6 cellular contexts compared by ENCODE assay signal in the genomic region with DNA sequence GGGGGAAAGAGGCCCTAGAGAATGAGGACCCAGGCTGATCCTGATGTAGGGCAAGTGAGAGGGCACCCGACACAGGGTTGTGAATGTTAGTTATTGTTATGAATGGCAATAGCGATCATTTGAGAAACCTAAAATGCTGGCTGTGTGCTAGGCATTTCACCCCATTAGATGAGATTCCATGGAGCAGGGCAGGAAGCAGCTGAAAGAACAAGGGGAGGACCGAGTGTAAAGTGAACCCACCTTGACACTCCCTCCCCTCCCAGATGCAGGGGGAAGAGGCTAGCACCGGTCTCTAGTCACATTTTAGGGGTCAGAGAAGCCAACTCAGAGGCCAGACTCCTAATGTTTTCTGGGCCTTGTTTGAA. TPM values are rescaled to one million over a fixed set of nuclear protein-coding genes. Genes with fewer than 3 reads are reported as not detected.
DNase-seq lines count a peak whose midpoint lies in the region; ATAC-seq and TF ChIP-seq lines count a peak whose summit lies in the region.

No MANE protein-coding gene starts in this region.

- H3K9me2 ChIP-seq in hepatocyte (replicated peaks; ENCODE audit: insufficient read depth), result no peaks in the 10 kb centered on the region

- ATAC-seq in stimulated activated naive CD8-positive, alpha-beta T cell treated with anti-CD3 and anti-CD28 coated beads, Interleukin-15, Interleukin-2, amounts not matched to agents 100 U/mL and 50 U/mL, for 24 hours, result no peak

- H3K27ac Mint-ChIP-seq in stimulated activated naive CD8-positive, alpha-beta T cell treated with anti-CD3 and anti-CD28 coated beads, Interleukin-15, Interleukin-2, amounts not matched to agents 100 ng/mL and 50 ng/mL, for 24 hours, result peak overlapping the region; percentile 97

- peak overlapping the region; percentile 68 for H2AFZ ChIP-seq in hepatocyte

- H3K4me3 ChIP-seq in hepatocyte, result no peak overlapping the region
- peak overlapping the region; percentile 65 to 71 for H3K4me3 ChIP-seq in vagina

- H3K27ac ChIP-seq in hepatocyte (no peak overlapping the region), vagina (no peak overlapping the region)

- H3K4me1 ChIP-seq in hepatocyte (ENCODE audit: insufficient read depth), result peaks cover 8% of the 10 kb centered on the region
- peaks cover 35% of the 10 kb centered on the region for H3K4me1 ChIP-seq in vagina

- H3K9me3 Mint-ChIP-seq in stimulated activated naive CD8-positive, alpha-beta T cell treated with anti-CD3 and anti-CD28 coated beads, Interleukin-15, Interleukin-2, amounts not matched to agents 100 ng/mL and 50 ng/mL, for 24 hours, result no peaks in the 10 kb centered on the region

- peak overlapping the region; percentile 81 for H3K4me3 Mint-ChIP-seq in stimulated activated naive CD8-positive, alpha-beta T cell treated with anti-CD3 and anti-CD28 coated beads, Interleukin-15, Interleukin-2, amounts not matched to agents 100 ng/mL and 50 ng/mL, for 24 hours

- H3K79me2 ChIP-seq in hepatocyte, result no peaks in the 10 kb centered on the region

- intact Hi-C loops in vagina (cut with DNase I), result no loop called here

- TF ChIP-seq POLR2A in vagina (IDR thresholded peaks at IDR 0.05), result no peak

- DNase-seq in stimulated activated naive CD8-positive, alpha-beta T cell treated with anti-CD3 and anti-CD28 coated beads, Interleukin-15, Interleukin-2, amounts not matched to agents 100 U/mL and 50 U/mL, for 24 hours, result no peak
- no peak for DNase-seq in hepatocyte (ENCODE audit: low spot score)
- DNase-seq in vagina (ENCODE audit: extremely low spot score in 2 of 2), result no peak
- DNase-seq in NCI-H1417 treated with DMSO at 0.1 percent for 48 hours (lab: John Stamatoyannopoulos, UW), result no peak
- DNase-seq in middle frontal gyrus (ENCODE audit: extremely low spot score, low spot score), result no peak

- H3K27me3 Mint-ChIP-seq in stimulated activated naive CD8-positive, alpha-beta T cell treated with anti-CD3 and anti-CD28 coated beads, Interleukin-15, Interleukin-2, amounts not matched to agents 100 ng/mL and 50 ng/mL, for 24 hours, result no peaks in the 10 kb centered on the region

- peaks cover 47% of the 10 kb centered on the region for H3K27me3 ChIP-seq in hepatocyte
- no peaks in the 10 kb centered on the region for H3K27me3 ChIP-seq in vagina

- H3K9me3 ChIP-seq in hepatocyte (ENCODE audit: low read depth) (no peaks in the 10 kb centered on the region), vagina (no peaks in the 10 kb centered on the region)

- no peaks in the 10 kb centered on the region for H3K36me3 ChIP-seq in hepatocyte (replicated peaks; ENCODE audit: insufficient read depth, low read depth)
- no peaks in the 10 kb centered on the region for H3K36me3 ChIP-seq in vagina

- peak overlapping the region; percentile 100 for H3K4me2 ChIP-seq in hepatocyte

- H4K20me1 ChIP-seq in hepatocyte (ENCODE audit: insufficient read depth, poor library complexity, severe bottlenecking), result no peaks in the 10 kb centered on the region

- peaks cover 53% of the 10 kb centered on the region for H3K4me1 Mint-ChIP-seq in stimulated activated naive CD8-positive, alpha-beta T cell treated with anti-CD3 and anti-CD28 coated beads, Interleukin-15, Interleukin-2, amounts not matched to agents 100 ng/mL and 50 ng/mL, for 24 hours (ENCODE audit: low read depth)

- 39% methylated on average over 4 of the region's 4 CpGs for WGBS in hepatocyte (ENCODE audit: low lambda C conversion rate, missing lambda C conversion rate)

- peaks cover 6% of the 10 kb centered on the region for H3K36me3 Mint-ChIP-seq in stimulated activated naive CD8-positive, alpha-beta T cell treated with anti-CD3 and anti-CD28 coated beads, Interleukin-15, Interleukin-2, amounts not matched to agents 100 ng/mL and 50 ng/mL, for 24 hours (ENCODE audit: low read depth)

- TF ChIP-seq CTCF in hepatocyte (IDR thresholded peaks at IDR 0.05; ENCODE audit: poor library complexity) (no peak), vagina (IDR thresholded peaks at IDR 0.05) (no peak)

RNA-seq across cellular contexts. Expression of a gene that starts 0.6 kb away (rescaled TPM):
- total RNA-seq in hepatocyte, result 0.83 and 1.5 TPM in 2 replicates
- 1.9 and 3.4 TPM in 2 replicates for polyA plus RNA-seq in hepatocyte
- total RNA-seq in vagina, result 23.6 TPM

RNA-seq across cellular contexts. Expression of a gene that starts 30.3 kb away (rescaled TPM):
- total RNA-seq in hepatocyte (3.5 and 5.1 TPM in 2 replicates), vagina (7.9 TPM)
- polyA plus RNA-seq in hepatocyte, result 7.2 and 11.6 TPM in 2 replicates

RNA-seq across cellular contexts. Expression of a gene that starts 33.8 kb away (rescaled TPM):
- 18.6 and 20.0 TPM in 2 replicates for total RNA-seq in hepatocyte
- polyA plus RNA-seq in hepatocyte, result 35.2 and 46.3 TPM in 2 replicates
- 39.8 TPM for total RNA-seq in vagina

RNA-seq across cellular contexts. Expression of a gene that starts 54.8 kb away (rescaled TPM):
- 43.4 and 52.9 TPM in 2 replicates for total RNA-seq in hepatocyte
- polyA plus RNA-seq in hepatocyte, result 92.9 and 94.2 TPM in 2 replicates
- total RNA-seq in vagina, result 61.1 TPM

RNA-seq across cellular contexts. Expression of a gene that starts 56.4 kb away (rescaled TPM):
- total RNA-seq in hepatocyte (16.8 and 19.2 TPM in 2 replicates), vagina (13.3 TPM)
- polyA plus RNA-seq in hepatocyte, result 11.0 and 11.8 TPM in 2 replicates
